ENCODE assay signal across 34 cellular contexts in the genomic region with DNA sequence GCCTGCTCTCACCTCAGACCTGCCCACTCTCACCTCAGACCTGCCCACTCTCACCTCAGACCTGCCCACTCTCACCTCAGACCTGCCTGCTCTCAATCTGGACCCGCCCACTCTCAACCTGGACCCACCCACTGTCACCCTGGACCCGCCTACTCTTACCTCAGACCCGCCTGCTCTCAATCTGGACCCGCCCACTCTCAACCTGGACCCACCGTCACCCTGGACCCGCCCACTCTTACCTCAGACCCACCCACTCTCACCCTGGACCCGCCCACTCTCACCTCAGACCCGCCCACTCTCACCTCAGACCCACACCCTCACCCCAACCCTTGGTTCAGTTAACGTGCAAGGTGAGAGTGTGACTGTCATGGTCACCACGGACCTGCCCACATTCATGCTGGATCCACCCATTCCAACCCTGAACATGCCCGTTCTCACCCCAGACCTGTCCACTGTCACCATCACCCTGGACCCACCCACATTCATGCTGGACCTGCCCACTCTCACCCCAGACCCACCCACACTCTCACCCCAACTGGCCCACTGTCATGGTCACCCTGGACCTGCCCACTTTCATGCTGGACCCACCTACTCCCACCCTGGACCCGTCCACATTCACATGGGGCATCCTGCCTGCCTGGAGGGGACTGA. TPM values are rescaled to one million over a fixed set of nuclear protein-coding genes. Genes with fewer than 3 reads are reported as not detected.
DNase-seq lines count a peak whose midpoint lies in the region; ATAC-seq and TF ChIP-seq lines count a peak whose summit lies in the region.
"Had no signal": no experiment of that assay in that cellular context is flagged by ENCODE, and none has a peak within 500 bp of the region (broad histone marks: within the 10 kb centered on the region; RNA-seq: fewer than 3 reads in every experiment).

No MANE protein-coding gene starts in this region.

- peak; percentile 25 for ATAC-seq in left colon
- ATAC-seq: gastroesophageal sphincter, left lobe of liver, PC-3 had no signal

- DNase-seq in H7 = peak; percentile 82
- DNase-seq in WERI-Rb-1 = peak; percentile 49
- DNase-seq in left colon = no peak
- no peak for DNase-seq in PC-9
- no peak for DNase-seq in NCI-H1694 (lab: John Stamatoyannopoulos, UW)
- DNase-seq in testis = no peak
- no peak for DNase-seq in NCI-H524 (lab: John Stamatoyannopoulos, UW)
- DNase-seq: activated CD4-positive, alpha-beta T cell treated with anti-CD3 and anti-CD28 coated beads, Interleukin-2, amount 50 U/mL, for 4 hours; activated gamma-delta T cell; activated T-cell treated with anti-CD3 and anti-CD28 coated beads for 4 hours; Caco-2; DMS79; esophagus squamous epithelium; GDM1; HFFc6; hypothalamus; natural killer cell; NCI-H1048; NCI-H1694 treated with DMSO at 0.1 percent for 48 hours; NCI-H524 treated with DMSO at 0.1 percent for 48 hours; NK-92 treated with Interleukin-12 subunit alpha and Interleukin-12 subunit beta, amount 100 ng/mL, for 24 hours; PC-3; SHP77; stimulated activated CD4-positive, alpha-beta T cell treated with anti-CD3 and anti-CD28 coated beads, Interleukin-1b, Interleukin-23, amount 100 ng/mL, for 48 hours; substantia nigra; T-helper 9 cell had no signal

- CTCF ChIA-PET in PC-9 (lab: Charles Lee) = no interaction called here

- H3K9me3 ChIP-seq in BLaER1 (no peaks in the 10 kb centered on the region), WERI-Rb-1 (ENCODE audit: severe bottlenecking) (no peaks in the 10 kb centered on the region), PC-9 (ENCODE audit: insufficient read depth, low read depth) (no peaks in the 10 kb centered on the region), testis (no peaks in the 10 kb centered on the region)
- H3K9me3 ChIP-seq: Caco-2, esophagus squamous epithelium, gastroesophageal sphincter, upper lobe of left lung had no signal

- H2AFZ ChIP-seq in PC-9 = no peak overlapping the region

- POLR2A ChIA-PET in PC-9 (lab: Charles Lee; ENCODE audit: unreplicated experiment) = no interaction called here

- H3K9ac ChIP-seq in BLaER1 = peak overlapping the region; percentile 41; the same call in 1 of the 2 replicates

- H3K36me3 ChIP-seq in BLaER1 (no peaks in the 10 kb centered on the region), H7 (replicated peaks; ENCODE audit: control insufficient read depth, insufficient read depth, low read length) (no peaks in the 10 kb centered on the region), WERI-Rb-1 (no peaks in the 10 kb centered on the region), PC-9 (ENCODE audit: low read depth) (no peaks in the 10 kb centered on the region), testis (ENCODE audit: low read depth, missing control alignments) (no peaks in the 10 kb centered on the region)
- H3K36me3 ChIP-seq: esophagus squamous epithelium, gastroesophageal sphincter, upper lobe of left lung had no signal

- H3F3A ChIP-seq in PC-9 (ENCODE audit: insufficient read depth, low read depth) = no peaks in the 10 kb centered on the region

- peak overlapping the region; percentile 71 for H3K4me2 ChIP-seq in BLaER1
- H3K4me2 ChIP-seq in PC-9 = no peak overlapping the region

- no peaks in the 10 kb centered on the region for H3K9me2 ChIP-seq in PC-9 (ENCODE audit: insufficient read depth)

- TF ChIP-seq POLR2A in testis (IDR thresholded peaks at IDR 0.05) = no peak

- H4K20me1 ChIP-seq in BLaER1 = no peaks in the 10 kb centered on the region
- H4K20me1 ChIP-seq in PC-9 (ENCODE audit: insufficient read depth) = no peaks in the 10 kb centered on the region

- H3K79me2 ChIP-seq in PC-9 (ENCODE audit: low read depth) = no peaks in the 10 kb centered on the region

- H3K4me1 ChIP-seq in BLaER1 (peaks cover 91% of the 10 kb centered on the region), PC-9 (replicated peaks; ENCODE audit: insufficient read depth) (no peaks in the 10 kb centered on the region), testis (peaks cover 14% of the 10 kb centered on the region)
- H3K4me1 ChIP-seq: Caco-2 had no signal

- WGBS in testis, 2 donors = 93 to 95% methylated on average over 11 to 12 of the region's 12 CpGs

- no TSS peak for BruUV-seq in PC-9 (replicated peaks; lab: Mats Ljungman, UMichigan)

- TF ChIP-seq CTCF in WERI-Rb-1 (IDR thresholded peaks at IDR 0.05; ENCODE audit: low read depth, low read length) = no peak
- no peak for TF ChIP-seq CTCF in PC-9 (conservative IDR thresholded peaks at IDR 0.05)
- TF ChIP-seq CTCF in testis (IDR thresholded peaks at IDR 0.05) = no peak

- intact Hi-C loops in left colon (cut with DNase I, micrococcal nuclease) (no loop called here), PC-9 (cut with micrococcal nuclease; ENCODE audit: unreplicated experiment) (no loop called here), testis (cut with DNase I; ENCODE audit: low total_unique reads) (loop anchor here (10.0 kb wide), 1 partner anchor 305 kb away; no protein-coding TSS in a partner anchor)

- H3K27ac ChIP-seq in BLaER1 (peak overlapping the region; percentile 72; the same call in 1 of the 2 replicates), WERI-Rb-1 (peak overlapping the region; percentile 76), PC-9 (no peak overlapping the region), testis (no peak overlapping the region)
- H3K27ac ChIP-seq: esophagus squamous epithelium, gastroesophageal sphincter, skin epidermis, upper lobe of left lung had no signal

- H3K27me3 ChIP-seq in BLaER1 (no peaks in the 10 kb centered on the region), H7 (ENCODE audit: control insufficient read depth, insufficient read depth, low read length) (no peaks in the 10 kb centered on the region), WERI-Rb-1 (ENCODE audit: insufficient read depth, low read depth, severe bottlenecking) (no peaks in the 10 kb centered on the region), PC-9 (ENCODE audit: insufficient read depth, low read depth) (peaks cover 35% of the 10 kb centered on the region), testis (no peaks in the 10 kb centered on the region)

- H3K4me3 ChIP-seq in BLaER1 (no peak overlapping the region), H7 (ENCODE audit: insufficient read depth, low read depth, low read length) (no peak overlapping the region), WERI-Rb-1 (ENCODE audit: low read depth, low read length) (no peak overlapping the region), PC-9 (no peak overlapping the region), testis (no peak overlapping the region)
- H3K4me3 ChIP-seq: esophagus squamous epithelium, gastroesophageal sphincter, skin epidermis, upper lobe of left lung had no signal

RNA-seq across cellular contexts. Expression of a gene that starts 31.2 kb away (rescaled TPM):
- not detected in 2 replicates for total RNA-seq in H7 (2014; rRNA removed; shearing (Covaris generic))
- total RNA-seq in left colon = under 1 TPM in 1 of 2 donors, not detected in 1; 0.17 TPM
- total RNA-seq in PC-9 (2021) = not detected in 2 replicates
- total RNA-seq in testis = under 1 TPM; 0.12 to 0.24 TPM
- not detected for polyA plus RNA-seq in testis (ENCODE audit: insufficient read depth, low read depth, low replicate concordance)
- total RNA-seq: astrocyte, esophagus squamous epithelium, HFFc6, osteoblast, PC-3 had no signal
- polyA plus RNA-seq: BJ had no signal

Comparison
In these comparisons a context has a peak if more than half of its experiments do, and no peak if none do; other contexts are left out.
1. H3K27ac ChIP-seq: peak in BLaER1 (single experiment) and WERI-Rb-1 (single experiment); none in PC-9 (single experiment) and testis (0 of 2).
2. DNase-seq: peak in H7 (single experiment) and WERI-Rb-1 (single experiment); none in left colon (0 of 2), PC-9 (0 of 2), NCI-H1694 (single experiment), testis (single experiment) and NCI-H524 (0 of 2).